Comparison of ENCODE assay signal across 13 cellular contexts in the genomic region with DNA sequence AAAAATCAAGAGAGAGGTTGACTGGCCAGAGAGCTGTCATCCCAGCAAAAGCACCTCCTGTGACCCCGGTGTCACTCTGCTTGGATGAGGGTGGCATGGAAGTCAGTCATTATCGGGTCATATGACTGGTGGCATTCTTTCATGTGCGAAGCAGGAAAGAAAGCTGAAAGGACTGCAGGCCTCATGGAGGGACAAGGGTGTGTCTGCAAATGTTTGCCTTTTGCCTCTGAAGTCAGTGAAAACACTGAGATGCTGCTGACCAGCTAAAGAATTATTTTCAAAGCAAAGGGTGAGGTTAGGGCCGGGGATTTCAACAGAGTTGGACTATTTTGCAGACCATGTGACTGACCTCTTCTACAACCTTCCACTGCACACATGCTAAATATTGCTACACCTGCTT.
DNase-seq lines count a peak whose midpoint lies in the region; ATAC-seq and TF ChIP-seq lines count a peak whose summit lies in the region.
"Had no signal": no experiment of that assay in that cellular context is flagged by ENCODE, and none has a peak within 500 bp of the region (broad histone marks: within the 10 kb centered on the region; RNA-seq: fewer than 3 reads in every experiment).

No MANE protein-coding gene starts in this region.

- CTCF ChIA-PET in naive thymus-derived CD4-positive, alpha-beta T cell (lab: Charles Lee): no interaction called here

- H3K27me3 Mint-ChIP-seq in endodermal cell (ENCODE audit: insufficient read depth): no peaks in the 10 kb centered on the region
- H3K27me3 Mint-ChIP-seq in naive thymus-derived CD4-positive, alpha-beta T cell: no peaks in the 10 kb centered on the region
- H3K27me3 Mint-ChIP-seq: activated T-helper 17 cell treated with anti-CD3 and anti-CD28 coated beads, Interleukin-2, amount 50 U/mL, for 72 hours; natural killer cell treated with Interleukin-12 subunit alpha and Interleukin-12 subunit beta and Interleukin-15 and Interleukin-18, amount 100 ng/mL, for 72 hours had no signal

- H3K4me3 Mint-ChIP-seq in endodermal cell: no peak overlapping the region
- no peak overlapping the region for H3K4me3 Mint-ChIP-seq in naive thymus-derived CD4-positive, alpha-beta T cell
- H3K4me3 Mint-ChIP-seq: activated T-helper 17 cell treated with anti-CD3 and anti-CD28 coated beads, Interleukin-2, amount 50 U/mL, for 72 hours; natural killer cell treated with Interleukin-12 subunit alpha and Interleukin-12 subunit beta and Interleukin-15 and Interleukin-18, amount 100 ng/mL, for 72 hours had no signal

- no peaks in the 10 kb centered on the region for H3K9me3 Mint-ChIP-seq in endodermal cell
- H3K9me3 Mint-ChIP-seq in naive thymus-derived CD4-positive, alpha-beta T cell: peaks cover 0 to 4% (median 0%) of the 10 kb centered on the region in 11 donors
- H3K9me3 Mint-ChIP-seq: activated T-helper 17 cell treated with anti-CD3 and anti-CD28 coated beads, Interleukin-2, amount 50 U/mL, for 72 hours had no signal

- H3K9me3 ChIP-seq in endodermal cell (ENCODE audit: control insufficient read depth, low read length): no peaks in the 10 kb centered on the region
- no peaks in the 10 kb centered on the region for H3K9me3 ChIP-seq in mucosa of descending colon
- H3K9me3 ChIP-seq in naive thymus-derived CD4-positive, alpha-beta T cell (ENCODE audit: control insufficient read depth in 2 of 3, low read length in 3 of 3): no peaks in the 10 kb centered on the region
- H3K9me3 ChIP-seq: MG63 had no signal

- WGBS in endodermal cell (ENCODE audit: insufficient coverage in 1 of 2, insufficient read length in 1 of 2), 2 experiments: 40 to 62% methylated on average over 2 to 4 of the region's 4 CpGs

- no peaks in the 10 kb centered on the region for H3K36me3 Mint-ChIP-seq in endodermal cell (ENCODE audit: low read depth)
- no peaks in the 10 kb centered on the region for H3K36me3 Mint-ChIP-seq in naive thymus-derived CD4-positive, alpha-beta T cell
- H3K36me3 Mint-ChIP-seq: natural killer cell treated with Interleukin-12 subunit alpha and Interleukin-12 subunit beta and Interleukin-15 and Interleukin-18, amount 100 ng/mL, for 72 hours had no signal

- ATAC-seq in mucosa of descending colon: peak; percentile 81
- ATAC-seq in naive thymus-derived CD4-positive, alpha-beta T cell: no peak
- ATAC-seq: activated T-helper 17 cell treated with anti-CD3 and anti-CD28 coated beads, Interleukin-2, amount 50 U/mL, for 72 hours; natural killer cell treated with Interleukin-12 subunit alpha and Interleukin-12 subunit beta and Interleukin-15 and Interleukin-18, amount 100 ng/mL, for 72 hours had no signal

- H3K4me3 ChIP-seq in endodermal cell (ENCODE audit: low read length) (no peak overlapping the region), mucosa of descending colon (no peak overlapping the region)
- H3K4me3 ChIP-seq in naive thymus-derived CD4-positive, alpha-beta T cell (ENCODE audit: low read length): no peak overlapping the region
- H3K4me3 ChIP-seq: MG63 had no signal

- DNase-seq in COLO668 (lab: John Stamatoyannopoulos, UW; ENCODE audit: unreplicated experiment): peak; percentile 29
- DNase-seq in NCI-H1105 (lab: John Stamatoyannopoulos, UW): peak; percentile 17
- DNase-seq in endodermal cell: peak; percentile 64
- peak in 2 of 3 donors; percentile 20 to 48 for DNase-seq in mucosa of descending colon
- no peak for DNase-seq in naive thymus-derived CD4-positive, alpha-beta T cell
- DNase-seq in NCI-H2171 treated with DMSO at 0.1 percent for 48 hours (lab: John Stamatoyannopoulos, UW): no peak
- DNase-seq in HPDE6-E6E7 (ENCODE audit: extremely low spot score): no peak
- DNase-seq in Kasumi-1 (lab: John Stamatoyannopoulos, UW): no peak
- DNase-seq: MG63; stimulated activated CD4-positive, alpha-beta T cell treated with anti-CD3 and anti-CD28 coated beads, Interleukin-4, amount 100 ng/mL, for 24 hours had no signal

- H3K27ac ChIP-seq in endodermal cell (ENCODE audit: low read depth, low read length): peak overlapping the region; percentile 74
- H3K27ac ChIP-seq in naive thymus-derived CD4-positive, alpha-beta T cell (ENCODE audit: low read depth, low read length): no peak overlapping the region
- H3K27ac ChIP-seq: C4-2B had no signal

- no peak overlapping the region for H3K27ac Mint-ChIP-seq in endodermal cell
- no peak overlapping the region for H3K27ac Mint-ChIP-seq in naive thymus-derived CD4-positive, alpha-beta T cell
- H3K27ac Mint-ChIP-seq: activated T-helper 17 cell treated with anti-CD3 and anti-CD28 coated beads, Interleukin-2, amount 50 U/mL, for 72 hours; natural killer cell treated with Interleukin-12 subunit alpha and Interleukin-12 subunit beta and Interleukin-15 and Interleukin-18, amount 100 ng/mL, for 72 hours had no signal

- no peaks in the 10 kb centered on the region for H3K27me3 ChIP-seq in endodermal cell (ENCODE audit: control insufficient read depth, insufficient read depth, low read length, poor library complexity, severe bottlenecking)
- no peaks in the 10 kb centered on the region for H3K27me3 ChIP-seq in naive thymus-derived CD4-positive, alpha-beta T cell (ENCODE audit: control insufficient read depth in 2 of 2, insufficient read depth in 2 of 2, low read length in 2 of 2)
- H3K27me3 ChIP-seq: MG63 had no signal

- H3K9ac ChIP-seq in endodermal cell (ENCODE audit: extremely low read depth, low read length, poor library complexity, severe bottlenecking): no peak overlapping the region

- H3K4me1 Mint-ChIP-seq in endodermal cell: peaks cover 80% of the 10 kb centered on the region
- H3K4me1 Mint-ChIP-seq in naive thymus-derived CD4-positive, alpha-beta T cell: no peaks in the 10 kb centered on the region
- H3K4me1 Mint-ChIP-seq: activated T-helper 17 cell treated with anti-CD3 and anti-CD28 coated beads, Interleukin-2, amount 50 U/mL, for 72 hours had no signal

- POLR2A ChIA-PET in naive thymus-derived CD4-positive, alpha-beta T cell (lab: Charles Lee): no interaction called here

- intact Hi-C loops in mucosa of descending colon (cut with DNase I, micrococcal nuclease): no loop called here
- intact Hi-C loops in naive thymus-derived CD4-positive, alpha-beta T cell (cut with micrococcal nuclease): no loop called here

- peaks cover 26% of the 10 kb centered on the region for H3K4me1 ChIP-seq in endodermal cell (ENCODE audit: control insufficient read depth, insufficient read depth, low read length)
- H3K4me1 ChIP-seq in mucosa of descending colon (ENCODE audit: low read depth): peaks cover 10% of the 10 kb centered on the region
- H3K4me1 ChIP-seq in naive thymus-derived CD4-positive, alpha-beta T cell (ENCODE audit: control insufficient read depth in 2 of 2, insufficient read depth in 2 of 2, low read length in 2 of 2): no peaks in the 10 kb centered on the region

- TF ChIP-seq CTCF in endodermal cell (conservative IDR thresholded peaks at IDR 0.05) (no peak), mucosa of descending colon (IDR thresholded peaks at IDR 0.05) (no peak)

- H3K36me3 ChIP-seq in endodermal cell (ENCODE audit: control insufficient read depth, insufficient read depth, low read length) (no peaks in the 10 kb centered on the region), mucosa of descending colon (ENCODE audit: low read depth) (no peaks in the 10 kb centered on the region)
- H3K36me3 ChIP-seq in naive thymus-derived CD4-positive, alpha-beta T cell (ENCODE audit: control insufficient read depth in 2 of 3, insufficient read depth in 3 of 3, low read length in 3 of 3): no peaks in the 10 kb centered on the region
- H3K36me3 ChIP-seq: MG63 had no signal

Comparison
In these comparisons a context has a peak if more than half of its experiments do, and no peak if none do; other contexts are left out.
1. DNase-seq: peak in COLO668 (single experiment), NCI-H1105 (single experiment), endodermal cell (single experiment) and mucosa of descending colon (2 of 3); none in naive thymus-derived CD4-positive, alpha-beta T cell (0 of 9), NCI-H2171 treated with DMSO at 0.1 percent for 48 hours (single experiment), HPDE6-E6E7 (single experiment) and Kasumi-1 (0 of 2).